ENCODE assay signal across 9 cellular contexts in genomic region chr7:114414151-114415053, GRCh38. TPM values are rescaled to one million over a fixed set of nuclear protein-coding genes. Genes with fewer than 3 reads are reported as not detected.
DNase-seq lines count a peak whose midpoint lies in the region; ATAC-seq and TF ChIP-seq lines count a peak whose summit lies in the region.
"Had no signal": no experiment of that assay in that cellular context is flagged by ENCODE, and none has a peak within 500 bp of the region (broad histone marks: within the 10 kb centered on the region; RNA-seq: fewer than 3 reads in every experiment).

FOXP2 (plus strand) TSS chr7:114414815; CDS start chr7:114426512, 11,697 bp downstream.

- H3K27me3 ChIP-seq in right lobe of liver, result no peaks in the 10 kb centered on the region
- no peaks in the 10 kb centered on the region for H3K27me3 ChIP-seq in uterus

- 0% methylated on average over 2 of the region's 2 CpGs for WGBS in right lobe of liver (ENCODE audit: insufficient coverage, low coverage, low lambda C conversion rate, missing lambda C conversion rate)

- in situ Hi-C loops in astrocyte of the spinal cord (cut with HindIII; ENCODE audit: low sequenced_read_pairs), result no loop called here

- POLR2A ChIA-PET in GM10248 (lab: Yijun Ruan, JAX), result interaction anchor here (0.6 kb wide), 1 partner anchor 385 kb away, joined by 5 read pairs; no protein-coding TSS in a partner anchor

- H3K4me3 ChIP-seq in astrocyte of the spinal cord (ENCODE audit: low read depth, low read length), result peak within 1 kb of the TSS; percentile 31
- peak within 1 kb of the TSS; percentile 25 to 52 (median 43) for H3K4me3 ChIP-seq in right lobe of liver
- H3K4me3 ChIP-seq in uterus, result peak within 1 kb of the TSS; percentile 33 to 45

- CTCF ChIA-PET in GM10248 (lab: Yijun Ruan, JAX), result interaction anchor here (1.4 to 4.2 kb wide), 3 partner anchors 12 to 201 kb away, joined by 3 to 27 read pairs (median 5); no protein-coding TSS in a partner anchor

- H3K36me3 ChIP-seq in right lobe of liver (no peaks in the 10 kb centered on the region), uterus (no peaks in the 10 kb centered on the region)

- DNase-seq in NCI-H1436 (lab: John Stamatoyannopoulos, UW), result peak; percentile 18
- no peak for DNase-seq in NCI-H1436 treated with DMSO at 0.1 percent for 48 hours (lab: John Stamatoyannopoulos, UW)
- DNase-seq in astrocyte of the spinal cord (ENCODE audit: low read depth, low spot score), result peak; percentile 56
- DNase-seq in right lobe of liver, result no peak
- no peak for DNase-seq in uterus
- no peak for DNase-seq in GM10248 (ENCODE audit: extremely low spot score)
- DNase-seq in AG08396 (ENCODE audit: low spot score), result no peak

- H3K27ac ChIP-seq in right lobe of liver (peak within 1 kb of the TSS; percentile 41 to 80 (median 78)), uterus (peak within 1 kb of the TSS; percentile 72 to 91)
- H3K27ac ChIP-seq: 22Rv1 had no signal

- intact Hi-C loops in right lobe of liver (cut with DNase I), result loop anchor here in 1 of 2 donors (10.0 kb wide), 1 partner anchor 330 kb away; no protein-coding TSS in a partner anchor
- intact Hi-C loops in uterus (cut with DNase I; ENCODE audit: low total_unique reads), result no loop called here

- H3K9me3 ChIP-seq in right lobe of liver (no peaks in the 10 kb centered on the region), uterus (no peaks in the 10 kb centered on the region)

- no peak for TF ChIP-seq CTCF in astrocyte of the spinal cord (IDR thresholded peaks at IDR 0.05; ENCODE audit: low read depth, low read length)
- TF ChIP-seq CTCF in right lobe of liver (IDR thresholded peaks at IDR 0.05), result no peak
- TF ChIP-seq CTCF in uterus (IDR thresholded peaks at IDR 0.05), result no peak
- TF ChIP-seq CTCF in GM10248 (IDR thresholded peaks at IDR 0.05; ENCODE audit: control extremely low read depth, extremely low read depth, low read depth, missing control alignments), result no peak

- TF ChIP-seq POLR2A in right lobe of liver (IDR thresholded peaks at IDR 0.05) (no peak), uterus (IDR thresholded peaks at IDR 0.05) (no peak)

- ATAC-seq in right lobe of liver (peak; percentile 41 to 68 (median 60)), HG03565 (IDR thresholded peaks at IDR 0.05; ENCODE audit: unreplicated experiment) (no peak)

- H3K4me1 ChIP-seq in right lobe of liver, result peaks cover 0 to 25% (median 3%) of the 10 kb centered on the region in 4 donors
- peaks cover 0 to 4% of the 10 kb centered on the region in 2 donors for H3K4me1 ChIP-seq in uterus

RNA-seq across cellular contexts. Expression of gene FOXP2, which starts in this region (rescaled TPM):
- total RNA-seq in right lobe of liver (1 to 10 TPM; 2.9 to 8.3 (median 4.4) TPM), uterus (10 to 100 TPM; 17.6 to 59.3 (median 24.9) TPM)

Comparison
In these comparisons a context has a peak if more than half of its experiments do, and no peak if none do; other contexts are left out.
1. DNase-seq: peak in NCI-H1436 (single experiment) and astrocyte of the spinal cord (single experiment); none in NCI-H1436 treated with DMSO at 0.1 percent for 48 hours (single experiment), right lobe of liver (0 of 3), uterus (0 of 2), GM10248 (single experiment) and AG08396 (single experiment).
2. Peak in every context shown above with its lines, with median percentiles within 50 percentile points of each other: H3K4me3 ChIP-seq.